ENCODE assay signal across 8 cellular contexts in the genomic region with DNA sequence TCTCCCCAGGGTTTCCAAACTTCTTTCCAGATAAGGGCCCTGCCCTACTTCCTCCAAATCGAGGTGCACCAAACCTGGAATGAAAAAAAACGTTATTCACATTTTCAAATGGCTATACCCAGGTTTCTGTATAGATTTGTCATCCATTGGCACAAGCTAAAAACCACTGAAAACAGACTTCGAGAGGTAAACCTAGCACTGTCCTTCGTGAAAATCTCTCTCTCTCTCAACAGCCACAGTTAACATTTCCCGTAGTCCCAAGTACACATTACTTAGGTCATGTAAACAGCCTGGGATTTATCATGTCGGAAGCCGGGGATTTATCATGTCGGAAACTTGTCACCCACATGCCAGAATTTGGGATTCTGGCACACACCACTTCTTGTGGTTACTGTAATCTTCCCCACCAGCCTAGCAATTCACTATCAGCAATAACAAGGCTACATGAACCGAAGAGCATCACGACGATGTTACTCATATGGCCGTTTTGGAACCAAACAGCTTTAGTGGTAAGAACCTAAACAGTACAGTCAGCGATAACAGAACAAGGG. TPM values are rescaled to one million over a fixed set of nuclear protein-coding genes. Genes with fewer than 3 reads are reported as not detected.
DNase-seq lines count a peak whose midpoint lies in the region; ATAC-seq, FAIRE-seq and TF ChIP-seq lines count a peak whose summit lies in the region.

No MANE protein-coding gene starts in this region.

- H3K4me1 ChIP-seq in kidney (ENCODE audit: control insufficient read depth in 1 of 2, insufficient read depth in 1 of 2, low read depth in 1 of 2, low read length in 2 of 2) = peaks cover 22 to 28% of the 10 kb centered on the region in 2 donors

- no peak for DNase-seq in activated naive CD4-positive, alpha-beta T cell treated with anti-CD3 and anti-CD28 coated beads for 36 hours
- no peak for DNase-seq in activated naive CD4-positive, alpha-beta T cell treated with Interleukin-2 at 50 U/mL for 16 hours
- DNase-seq in activated naive CD8-positive, alpha-beta T cell treated with anti-CD3 and anti-CD28 coated beads, Interleukin-2, amount 10 ng/mL, durations not matched to agents 7 days and 5 days = no peak
- DNase-seq in kidney = no peak
- no peak for DNase-seq in NCI-H1930 (lab: John Stamatoyannopoulos, UW)

- POLR2A ChIA-PET in activated naive CD8-positive, alpha-beta T cell treated with anti-CD3 and anti-CD28 coated beads, Interleukin-2, amount 10 ng/mL, durations not matched to agents 7 days and 5 days (lab: Charles Lee) = interaction anchor here (0.5 to 4.2 kb wide), 35 partner anchors 8 to 662 kb away, joined by 3 to 179 read pairs (median 6); a partner anchor contains a TSS

- ATAC-seq in activated naive CD8-positive, alpha-beta T cell treated with anti-CD3 and anti-CD28 coated beads, Interleukin-2, amount 10 ng/mL, durations not matched to agents 7 days and 5 days (ENCODE audit: low read depth) = no peak
- no peak for ATAC-seq in HG02870 (IDR thresholded peaks at IDR 0.05; ENCODE audit: unreplicated experiment)
- ATAC-seq in GM21515 (IDR thresholded peaks at IDR 0.05; ENCODE audit: unreplicated experiment) = no peak

- peak overlapping the region; percentile 100 for H3K27ac ChIP-seq in kidney (ENCODE audit: low read depth in 2 of 2, low read length in 2 of 2)
- H3K27ac ChIP-seq in temporal lobe (ENCODE audit: low read depth, low read length) = peak overlapping the region; percentile 99

- intact Hi-C loops in activated naive CD4-positive, alpha-beta T cell treated with anti-CD3 and anti-CD28 coated beads for 36 hours (cut with micrococcal nuclease) = loop anchor here (5.0 to 10.0 kb wide), 3 partner anchors 472 to 883 kb away; a partner anchor contains a TSS
- intact Hi-C loops in kidney (cut with DNase I) = no loop called here

- peaks cover 70% of the 10 kb centered on the region for H3K36me3 Mint-ChIP-seq in activated naive CD4-positive, alpha-beta T cell treated with anti-CD3 and anti-CD28 coated beads for 36 hours (ENCODE audit: low read depth)
- peaks cover 56% of the 10 kb centered on the region for H3K36me3 Mint-ChIP-seq in activated naive CD8-positive, alpha-beta T cell treated with anti-CD3 and anti-CD28 coated beads, Interleukin-2, amount 10 ng/mL, durations not matched to agents 7 days and 5 days

- peak overlapping the region; percentile 99 for H3K27ac Mint-ChIP-seq in activated naive CD4-positive, alpha-beta T cell treated with anti-CD3 and anti-CD28 coated beads for 36 hours
- H3K27ac Mint-ChIP-seq in activated naive CD8-positive, alpha-beta T cell treated with anti-CD3 and anti-CD28 coated beads, Interleukin-2, amount 10 ng/mL, durations not matched to agents 7 days and 5 days = peak overlapping the region; percentile 100

- H3K36me3 ChIP-seq in kidney (ENCODE audit: control insufficient read depth in 1 of 2, insufficient read depth in 2 of 2, low read length in 2 of 2) = peaks cover 43 to 53% of the 10 kb centered on the region in 2 donors

- peak overlapping the region; percentile 65 to 100 for H3K9ac ChIP-seq in kidney (ENCODE audit: low read length in 2 of 2)

- CTCF ChIA-PET in activated naive CD4-positive, alpha-beta T cell treated with anti-CD3 and anti-CD28 coated beads for 36 hours (lab: Charles Lee) = interaction anchor here (0.7 to 3.3 kb wide), 5 partner anchors 8 to 86 kb away, joined by 3 to 22 read pairs (median 4); a partner anchor contains a TSS

- FAIRE-seq in kidney (lab: Jason Lieb, UNC) = no peak

- H3K4me1 Mint-ChIP-seq in activated naive CD4-positive, alpha-beta T cell treated with anti-CD3 and anti-CD28 coated beads for 36 hours (ENCODE audit: low read depth) = peaks cover 67% of the 10 kb centered on the region
- H3K4me1 Mint-ChIP-seq in activated naive CD8-positive, alpha-beta T cell treated with anti-CD3 and anti-CD28 coated beads, Interleukin-2, amount 10 ng/mL, durations not matched to agents 7 days and 5 days = peaks cover 55% of the 10 kb centered on the region

- H3K4me3 Mint-ChIP-seq in activated naive CD4-positive, alpha-beta T cell treated with anti-CD3 and anti-CD28 coated beads for 36 hours = peak overlapping the region; percentile 92
- peak overlapping the region; percentile 98 for H3K4me3 Mint-ChIP-seq in activated naive CD8-positive, alpha-beta T cell treated with anti-CD3 and anti-CD28 coated beads, Interleukin-2, amount 10 ng/mL, durations not matched to agents 7 days and 5 days

- no peaks in the 10 kb centered on the region for H3K9me3 ChIP-seq in kidney (ENCODE audit: control insufficient read depth in 1 of 2, low read length in 2 of 2)

- no peaks in the 10 kb centered on the region for H3K27me3 Mint-ChIP-seq in activated naive CD4-positive, alpha-beta T cell treated with anti-CD3 and anti-CD28 coated beads for 36 hours (ENCODE audit: low read depth)
- H3K27me3 Mint-ChIP-seq in activated naive CD8-positive, alpha-beta T cell treated with anti-CD3 and anti-CD28 coated beads, Interleukin-2, amount 10 ng/mL, durations not matched to agents 7 days and 5 days = no peaks in the 10 kb centered on the region

- peak overlapping the region; percentile 92 to 99 for H3K4me3 ChIP-seq in kidney (ENCODE audit: low read length in 2 of 2)

- TF ChIP-seq CTCF in kidney (IDR thresholded peaks at IDR 0.05; ENCODE audit: borderline replicate concordance, extremely low read depth, insufficient read depth) = no peak

- no peaks in the 10 kb centered on the region for H3K9me3 Mint-ChIP-seq in activated naive CD4-positive, alpha-beta T cell treated with anti-CD3 and anti-CD28 coated beads for 36 hours
- no peaks in the 10 kb centered on the region for H3K9me3 Mint-ChIP-seq in activated naive CD8-positive, alpha-beta T cell treated with anti-CD3 and anti-CD28 coated beads, Interleukin-2, amount 10 ng/mL, durations not matched to agents 7 days and 5 days

RNA-seq across cellular contexts. Expression of a gene that starts 1.2 kb away (rescaled TPM):
- 100 to 1,000 TPM; 480 to 491 TPM for total RNA-seq in activated naive CD4-positive, alpha-beta T cell treated with anti-CD3 and anti-CD28 coated beads for 36 hours
- 1,000 to 10,000 TPM; 1,143 to 1,182 TPM for total RNA-seq in activated naive CD8-positive, alpha-beta T cell treated with anti-CD3 and anti-CD28 coated beads, Interleukin-2, amount 10 ng/mL, durations not matched to agents 7 days and 5 days
- total RNA-seq in kidney = 769 TPM
- 343 TPM for polyA plus RNA-seq in kidney (ENCODE audit: insufficient read depth, low read depth, low replicate concordance)
- 470 TPM for total RNA-seq in temporal lobe

RNA-seq across cellular contexts. Expression of a gene that starts 1.9 kb away (rescaled TPM):
- 10 to 100 TPM; 38.8 to 43.3 TPM for total RNA-seq in activated naive CD4-positive, alpha-beta T cell treated with anti-CD3 and anti-CD28 coated beads for 36 hours
- total RNA-seq in activated naive CD8-positive, alpha-beta T cell treated with anti-CD3 and anti-CD28 coated beads, Interleukin-2, amount 10 ng/mL, durations not matched to agents 7 days and 5 days = 10 to 100 TPM; 71.0 to 71.7 TPM
- total RNA-seq in kidney = 49.3 TPM
- 25.3 TPM for polyA plus RNA-seq in kidney (ENCODE audit: insufficient read depth, low read depth, low replicate concordance)
- 70.6 TPM for total RNA-seq in temporal lobe

RNA-seq across cellular contexts. Expression of a gene that starts 8.0 kb away (rescaled TPM):
- total RNA-seq in activated naive CD4-positive, alpha-beta T cell treated with anti-CD3 and anti-CD28 coated beads for 36 hours = 10 to 100 TPM; 23.4 to 26.9 TPM
- 10 to 100 TPM; 36.4 to 42.9 TPM for total RNA-seq in activated naive CD8-positive, alpha-beta T cell treated with anti-CD3 and anti-CD28 coated beads, Interleukin-2, amount 10 ng/mL, durations not matched to agents 7 days and 5 days
- total RNA-seq in kidney = 18.4 TPM
- 9.0 TPM for polyA plus RNA-seq in kidney (ENCODE audit: insufficient read depth, low read depth, low replicate concordance)
- total RNA-seq in temporal lobe = 9.6 TPM

RNA-seq across cellular contexts. Expression of a gene that starts 55.9 kb away (rescaled TPM):
- total RNA-seq in activated naive CD4-positive, alpha-beta T cell treated with anti-CD3 and anti-CD28 coated beads for 36 hours = under 1 TPM; 0.31 to 0.42 TPM
- 1 to 10 TPM in 1 of 2 experiments, under 1 TPM in 1; 0.65 to 1.2 TPM for total RNA-seq in activated naive CD8-positive, alpha-beta T cell treated with anti-CD3 and anti-CD28 coated beads, Interleukin-2, amount 10 ng/mL, durations not matched to agents 7 days and 5 days
- total RNA-seq in kidney (17.8 TPM), temporal lobe (0.98 TPM)
- 2.2 TPM for polyA plus RNA-seq in kidney (ENCODE audit: insufficient read depth, low read depth, low replicate concordance)
